Comparison of ENCODE assay signal across 9 cellular contexts in the genomic region with DNA sequence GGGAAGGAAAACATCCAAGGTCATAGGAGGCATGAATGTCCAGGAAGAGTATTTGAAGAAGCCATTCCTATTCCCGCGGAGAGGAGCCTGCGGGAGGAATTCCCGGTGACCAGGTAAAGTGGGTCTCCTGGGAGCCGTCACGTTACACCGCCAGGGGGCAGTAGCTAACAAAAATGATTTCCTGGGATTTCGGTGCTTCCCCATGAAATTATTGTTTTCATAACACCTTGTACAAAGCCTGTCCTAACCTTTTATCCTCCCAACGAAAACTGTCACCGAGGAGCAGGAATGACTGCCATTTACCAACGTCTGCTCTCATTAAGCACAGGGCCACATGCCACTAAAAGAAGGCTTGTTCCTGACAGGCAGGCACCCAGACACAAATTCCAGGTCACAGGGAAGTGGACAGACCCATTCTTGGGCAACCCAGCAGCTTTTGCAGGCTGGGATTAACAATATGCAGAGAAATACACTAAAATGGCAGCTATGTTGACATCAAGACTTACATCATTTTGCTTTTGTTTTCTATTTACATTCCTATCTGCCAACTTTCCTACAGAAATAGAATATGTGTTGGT. TPM values are rescaled to one million over a fixed set of nuclear protein-coding genes. Genes with fewer than 3 reads are reported as not detected.
A peak's percentile ranks its signal among the peaks of the same experiment; 100 is the strongest.
DNase-seq lines count a peak whose midpoint lies in the region; ATAC-seq and TF ChIP-seq lines count a peak whose summit lies in the region.
"Had no signal": no experiment of that assay in that cellular context is flagged by ENCODE, and none has a peak within 500 bp of the region (broad histone marks: within the 10 kb centered on the region; RNA-seq: fewer than 3 reads in every experiment).

No MANE protein-coding gene starts in this region.

- H3K4me3 Mint-ChIP-seq in naive thymus-derived CD4-positive, alpha-beta T cell: peak overlapping the region in 5 of 10 donors; percentile 38 to 80 (median 73)
- H3K4me3 Mint-ChIP-seq in CD4-positive, alpha-beta memory T cell: no peak overlapping the region

- peaks cover 13 to 37% (median 24%) of the 10 kb centered on the region in 7 donors for H3K4me1 Mint-ChIP-seq in naive thymus-derived CD4-positive, alpha-beta T cell
- H3K4me1 Mint-ChIP-seq in CD4-positive, alpha-beta memory T cell: peaks cover 12 to 36% (median 19%) of the 10 kb centered on the region in 4 donors

- no peaks in the 10 kb centered on the region for H3K36me3 ChIP-seq in ovary
- no peaks in the 10 kb centered on the region for H3K36me3 ChIP-seq in naive thymus-derived CD4-positive, alpha-beta T cell (ENCODE audit: control insufficient read depth in 2 of 3, insufficient read depth in 3 of 3, low read length in 3 of 3)
- no peaks in the 10 kb centered on the region for H3K36me3 ChIP-seq in CD4-positive, alpha-beta memory T cell (ENCODE audit: insufficient read depth, low read length)

- POLR2A ChIA-PET in naive thymus-derived CD4-positive, alpha-beta T cell (lab: Charles Lee): interaction anchor here (0.6 to 2.0 kb wide), 4 partner anchors 41 to 290 kb away, joined by 3 to 4 read pairs (median 3); a partner anchor contains a TSS
- POLR2A ChIA-PET in CD4-positive, alpha-beta memory T cell (lab: Charles Lee; ENCODE audit: partially characterized antibody): no interaction called here

- no peaks in the 10 kb centered on the region for H3K9me3 ChIP-seq in ovary
- H3K9me3 ChIP-seq in naive thymus-derived CD4-positive, alpha-beta T cell (ENCODE audit: control insufficient read depth in 2 of 3, low read length in 3 of 3): no peaks in the 10 kb centered on the region
- H3K9me3 ChIP-seq in CD4-positive, alpha-beta memory T cell (ENCODE audit: control insufficient read depth in 1 of 2, low read length in 2 of 2): no peaks in the 10 kb centered on the region

- intact Hi-C loops in ovary (cut with DNase I): loop anchor here in 2 of 4 donors (2.0 to 5.0 kb wide), 3 partner anchors 128 to 383 kb away; no protein-coding TSS in a partner anchor
- intact Hi-C loops in naive thymus-derived CD4-positive, alpha-beta T cell (cut with micrococcal nuclease): loop anchor here in 1 of 2 donors (5.0 to 10.0 kb wide), 2 partner anchors 490 to 703 kb away; a partner anchor contains a TSS
- intact Hi-C loops in CD4-positive, alpha-beta memory T cell (cut with micrococcal nuclease): loop anchor here (1.0 to 10.0 kb wide), 3 partner anchors 43 to 290 kb away; a partner anchor contains a TSS

- H3K27ac ChIP-seq in ovary: peak overlapping the region in 1 of 2 donors; percentile 24
- H3K27ac ChIP-seq in naive thymus-derived CD4-positive, alpha-beta T cell (ENCODE audit: low read depth, low read length): no peak overlapping the region
- H3K27ac ChIP-seq in CD4-positive, alpha-beta memory T cell (ENCODE audit: low read depth, low read length): no peak overlapping the region

- DNase-seq in OCI-M1 (lab: John Stamatoyannopoulos, UW) (peak; percentile 30), fibroblast of pulmonary artery (ENCODE audit: low read depth) (peak; percentile 52), ovary (peak; percentile 69 to 79 (median 72)), UCSD-AML1 (lab: John Stamatoyannopoulos, UW; ENCODE audit: unreplicated experiment) (no peak)
- no peak for DNase-seq in naive thymus-derived CD4-positive, alpha-beta T cell
- no peak for DNase-seq in CD4-positive, alpha-beta memory T cell
- DNase-seq: naive B cell had no signal

- 18 to 29% (median 19%) methylated on average over 11 of the region's 11 CpGs for WGBS in ovary, 3 donors

- H3K36me3 Mint-ChIP-seq in naive thymus-derived CD4-positive, alpha-beta T cell: no peaks in the 10 kb centered on the region
- H3K36me3 Mint-ChIP-seq in CD4-positive, alpha-beta memory T cell: no peaks in the 10 kb centered on the region
- H3K36me3 Mint-ChIP-seq: naive B cell had no signal

- TF ChIP-seq CTCF in GM12873 (IDR thresholded peaks at IDR 0.05; ENCODE audit: insufficient read depth, low read depth, low read length, missing control alignments): peak; percentile 31
- TF ChIP-seq CTCF in fibroblast of pulmonary artery (IDR thresholded peaks at IDR 0.05; ENCODE audit: low read length, missing control alignments): peak; percentile 78
- peak; percentile 45 to 61 (median 55) for TF ChIP-seq CTCF in ovary (IDR thresholded peaks at IDR 0.05)

- TF ChIP-seq POLR2A in ovary (IDR thresholded peaks at IDR 0.05): no peak

- no peak for TF ChIP-seq EP300 in ovary (IDR thresholded peaks at IDR 0.05)

- peak overlapping the region in 4 of 9 donors; percentile 68 to 91 (median 77) for H3K27ac Mint-ChIP-seq in naive thymus-derived CD4-positive, alpha-beta T cell
- H3K27ac Mint-ChIP-seq in CD4-positive, alpha-beta memory T cell: no peak overlapping the region

- peaks cover 0 to 13% (median 0%) of the 10 kb centered on the region in 5 donors for H3K27me3 Mint-ChIP-seq in naive thymus-derived CD4-positive, alpha-beta T cell
- H3K27me3 Mint-ChIP-seq in CD4-positive, alpha-beta memory T cell: no peaks in the 10 kb centered on the region
- H3K27me3 Mint-ChIP-seq: naive B cell had no signal

- no peak for ATAC-seq in naive thymus-derived CD4-positive, alpha-beta T cell
- no peak for ATAC-seq in GM21723 (IDR thresholded peaks at IDR 0.05; ENCODE audit: unreplicated experiment)

- peaks cover 3% of the 10 kb centered on the region for H3K4me1 ChIP-seq in ovary (ENCODE audit: insufficient read depth)
- H3K4me1 ChIP-seq in naive thymus-derived CD4-positive, alpha-beta T cell (ENCODE audit: control insufficient read depth in 2 of 2, insufficient read depth in 2 of 2, low read length in 2 of 2): peaks cover 0 to 13% of the 10 kb centered on the region in 2 donors
- peaks cover 21% of the 10 kb centered on the region for H3K4me1 ChIP-seq in CD4-positive, alpha-beta memory T cell (ENCODE audit: insufficient read depth, low read length)

- no peaks in the 10 kb centered on the region for H3K27me3 ChIP-seq in ovary
- no peaks in the 10 kb centered on the region for H3K27me3 ChIP-seq in naive thymus-derived CD4-positive, alpha-beta T cell (ENCODE audit: control insufficient read depth in 2 of 2, insufficient read depth in 2 of 2, low read length in 2 of 2)
- H3K27me3 ChIP-seq in CD4-positive, alpha-beta memory T cell (ENCODE audit: insufficient read depth, low read length): no peaks in the 10 kb centered on the region

- H3K4me3 ChIP-seq in fibroblast of pulmonary artery (replicated peaks; ENCODE audit: low read depth, low read length) (no peak overlapping the region), ovary (no peak overlapping the region)
- H3K4me3 ChIP-seq in naive thymus-derived CD4-positive, alpha-beta T cell (ENCODE audit: low read length): no peak overlapping the region
- H3K4me3 ChIP-seq in CD4-positive, alpha-beta memory T cell (ENCODE audit: low read length in 2 of 2): no peak overlapping the region

- H3K9me3 Mint-ChIP-seq in naive thymus-derived CD4-positive, alpha-beta T cell: peaks cover 0 to 2% (median 0%) of the 10 kb centered on the region in 11 donors
- no peaks in the 10 kb centered on the region for H3K9me3 Mint-ChIP-seq in CD4-positive, alpha-beta memory T cell

- CTCF ChIA-PET in naive thymus-derived CD4-positive, alpha-beta T cell (lab: Charles Lee): interaction anchor here (1.0 to 1.5 kb wide), 4 partner anchors 27 to 290 kb away, joined by 3 to 4 read pairs (median 4); a partner anchor contains a TSS
- CTCF ChIA-PET in CD4-positive, alpha-beta memory T cell (lab: Charles Lee; ENCODE audit: partially characterized antibody): interaction anchor here (0.6 to 1.6 kb wide), 5 partner anchors 9 to 127 kb away, joined by 3 to 4 read pairs (median 3); a partner anchor contains a TSS

RNA-seq across cellular contexts. Expression of a gene that starts 41.2 kb away (rescaled TPM):
- 100 to 1,000 TPM in 5 of 7 donors, 10 to 100 TPM in 2; 94.0 to 154 (median 110) TPM for total RNA-seq in ovary
- 100 to 1,000 TPM; 161 to 219 TPM for polyA plus RNA-seq in ovary
- 10 to 100 TPM in 3 of 5 experiments, 1 to 10 TPM in 2; 3.7 to 67.9 (median 14.9) TPM for total RNA-seq in naive thymus-derived CD4-positive, alpha-beta T cell
- 10 to 100 TPM in 1 of 2 donors, 1 to 10 TPM in 1; 8.7 to 58.8 TPM for polyA plus RNA-seq in naive thymus-derived CD4-positive, alpha-beta T cell
- total RNA-seq in CD4-positive, alpha-beta memory T cell: 10 to 100 TPM; 65.7 to 71.4 TPM
- polyA plus RNA-seq in CD4-positive, alpha-beta memory T cell: 10 to 100 TPM in 1 of 2 donors, 1 to 10 TPM in 1; 7.3 to 14.8 TPM

Comparison
In these comparisons a context has a peak if more than half of its experiments do, and no peak if none do; other contexts are left out.
1. DNase-seq: peak in OCI-M1 (single experiment), fibroblast of pulmonary artery (single experiment) and ovary (5 of 5); none in UCSD-AML1 (single experiment), naive thymus-derived CD4-positive, alpha-beta T cell (0 of 9) and CD4-positive, alpha-beta memory T cell (0 of 5).
2. Peak in every context shown above with its lines, with median percentiles within 50 percentile points of each other: CTCF ChIP-seq.